Comparison of ENCODE assay signal across 1 cellular context in genomic region chr4:70601422-70602039, GRCh38.
A peak's percentile ranks its signal among the peaks of the same experiment; 100 is the strongest.
TF ChIP-seq lines count a peak whose summit lies in the region.

No MANE protein-coding gene starts in this region.

TF ChIP-seq in K562, 482 proteins besides CTCF, POLR2A, EP300 and RAD21:
- TF ChIP-seq RFX1 (IDR thresholded peaks at IDR 0.05): no peak
- peak; percentile 94 for TF ChIP-seq STAG1 (CRISPR knock-in tag; IDR thresholded peaks at IDR 0.05; ENCODE audit: borderline replicate concordance)
- TF ChIP-seq HIVEP1 (CRISPR knock-in tag; IDR thresholded peaks at IDR 0.05): no peak
- TF ChIP-seq SMC3 (conservative IDR thresholded peaks at IDR 0.05; ENCODE audit: insufficient read depth, low read depth, low read length): peak; percentile 74
- no peak for TF ChIP-seq NCOA2 (IDR thresholded peaks at IDR 0.05; ENCODE audit: partially characterized antibody in 2 of 2)
- no peak for TF ChIP-seq KDM1A (IDR thresholded peaks at IDR 0.05)
- peak; percentile 80; the same call in 1 of the 2 replicates for TF ChIP-seq SPI1 (IDR thresholded peaks at IDR 0.05; ENCODE audit: borderline replicate concordance, low read depth, low read length)
- peak; percentile 44; the same call in 1 of the 2 replicates for TF ChIP-seq GATA2 (CRISPR knock-in tag; IDR thresholded peaks at IDR 0.05)
- TF ChIP-seq ZNF655 (CRISPR knock-in tag; IDR thresholded peaks at IDR 0.05): no peak
- peak; percentile 25; the same call in 1 of the 2 replicates for TF ChIP-seq CTBP1 (IDR thresholded peaks at IDR 0.05; ENCODE audit: borderline replicate concordance)
- no peak for TF ChIP-seq THRB (CRISPR knock-in tag; conservative IDR thresholded peaks at IDR 0.05)
- no peak for TF ChIP-seq MITF (IDR thresholded peaks at IDR 0.05)
- no peak for TF ChIP-seq ID3 (CRISPR knock-in tag; IDR thresholded peaks at IDR 0.05)
- no peak for TF ChIP-seq ID3 (tag; IDR thresholded peaks at IDR 0.05)
- TF ChIP-seq SOX6 (IDR thresholded peaks at IDR 0.05): no peak
- TF ChIP-seq HOXB6 (CRISPR knock-in tag; IDR thresholded peaks at IDR 0.05; ENCODE audit: borderline replicate concordance): no peak
- no peak for TF ChIP-seq ZNF699 (CRISPR knock-in tag; IDR thresholded peaks at IDR 0.05; ENCODE audit: insufficient replicate concordance)
- 0 out of 2 replicates have a peak, but pooled peaks have one; percentile 10 for TF ChIP-seq JUND (IDR thresholded peaks at IDR 0.05; ENCODE audit: borderline replicate concordance, low read depth, low read length)
- no peak for TF ChIP-seq JUND (tag; IDR thresholded peaks at IDR 0.05; ENCODE audit: borderline replicate concordance, low read depth, low read length)
- no peak for TF ChIP-seq DACH1 (IDR thresholded peaks at IDR 0.05; ENCODE audit: partially characterized antibody)
- peak; percentile 91 for TF ChIP-seq DEAF1 (CRISPR knock-in tag; IDR thresholded peaks at IDR 0.05)
- TF ChIP-seq ZZZ3 (IDR thresholded peaks at IDR 0.05): no peak
- TF ChIP-seq NRF1 (conservative IDR thresholded peaks at IDR 0.05 in 1 of 2, IDR thresholded peaks at IDR 0.05 in 1 of 2): no peak
- no peak for TF ChIP-seq SIN3B (IDR thresholded peaks at IDR 0.05; ENCODE audit: low read depth)
- no peak for TF ChIP-seq ZEB2 (IDR thresholded peaks at IDR 0.05)
- TF ChIP-seq SETDB1 (IDR thresholded peaks at IDR 0.05; ENCODE audit: low read length): no peak
- TF ChIP-seq BMI1 (IDR thresholded peaks at IDR 0.05; ENCODE audit: low read length): peak; percentile 42; the same call in 1 of the 2 replicates
- TF ChIP-seq RB1 (IDR thresholded peaks at IDR 0.05; ENCODE audit: low read depth): 0 out of 2 replicates have a peak, but pooled peaks have one; percentile 23
- no peak for TF ChIP-seq CREM (IDR thresholded peaks at IDR 0.05; ENCODE audit: low read depth)
- no peak for TF ChIP-seq MCM5 (IDR thresholded peaks at IDR 0.05; ENCODE audit: low read depth)
- no peak for TF ChIP-seq PKNOX1 (IDR thresholded peaks at IDR 0.05)
- TF ChIP-seq PTBP1 (IDR thresholded peaks at IDR 0.05; ENCODE audit: low read depth, low read length): no peak
- no peak for TF ChIP-seq MEF2D (tag; conservative IDR thresholded peaks at IDR 0.05; ENCODE audit: low read depth)
- peak in 1 of 2 experiments; percentile 40; a peak in 1 of 4 replicates for TF ChIP-seq RCOR1 (IDR thresholded peaks at IDR 0.05; ENCODE audit: borderline replicate concordance in 1 of 2, low read depth in 2 of 2, low read length in 2 of 2)
- no peak for TF ChIP-seq ATF7 (IDR thresholded peaks at IDR 0.05)
- TF ChIP-seq ARID2 (IDR thresholded peaks at IDR 0.05): 0 out of 2 replicates have a peak, but pooled peaks have one; percentile 22
- TF ChIP-seq ZNF408 (CRISPR knock-in tag; IDR thresholded peaks at IDR 0.05; ENCODE audit: low read depth): no peak
- TF ChIP-seq FOS (IDR thresholded peaks at IDR 0.05; ENCODE audit: extremely low read depth, insufficient read length): no peak
- TF ChIP-seq TRIM28 (IDR thresholded peaks at IDR 0.05): no peak
- TF ChIP-seq ZNF280B (CRISPR knock-in tag; IDR thresholded peaks at IDR 0.05): no peak
- TF ChIP-seq RREB1 (CRISPR knock-in tag; IDR thresholded peaks at IDR 0.05): no peak
- no peak for TF ChIP-seq ZNF449 (CRISPR knock-in tag; IDR thresholded peaks at IDR 0.05)
- TF ChIP-seq HSF4 (CRISPR knock-in tag; IDR thresholded peaks at IDR 0.05; ENCODE audit: borderline replicate concordance): no peak
- TF ChIP-seq CC2D1A (IDR thresholded peaks at IDR 0.05): peak; percentile 34; the same call in 1 of the 2 replicates
- no peak for TF ChIP-seq SFPQ (IDR thresholded peaks at IDR 0.05; ENCODE audit: low read depth, low read length)
- 0 out of 2 replicates have a peak, but pooled peaks have one; percentile 18 for TF ChIP-seq HCFC1 (IDR thresholded peaks at IDR 0.05; ENCODE audit: low read depth, low read length)
